Comparison of ENCODE assay signal across 14 cellular contexts in genomic region chr1:27869719-27870085, GRCh38. TPM values are rescaled to one million over a fixed set of nuclear protein-coding genes. Genes with fewer than 3 reads are reported as not detected.
DNase-seq lines count a peak whose midpoint lies in the region; ATAC-seq, FAIRE-seq and TF ChIP-seq lines count a peak whose summit lies in the region.
"Had no signal": no experiment of that assay in that cellular context is flagged by ENCODE, and none has a peak within 500 bp of the region (broad histone marks: within the 10 kb centered on the region; RNA-seq: fewer than 3 reads in every experiment).

No MANE protein-coding gene starts in this region.

- H3K27me3 ChIP-seq in HepG2 (ENCODE audit: control insufficient read depth in 1 of 2, insufficient read depth in 2 of 2, low read length in 2 of 2) (peaks cover 0 to 15% of the 10 kb centered on the region in 2 experiments; a peak in 2 of 5 replicates), right lobe of liver (no peaks in the 10 kb centered on the region)

- TF ChIP-seq EP300 in HepG2 (IDR thresholded peaks at IDR 0.05; ENCODE audit: low read depth in 2 of 2, low read length in 2 of 2) (no peak), HepG2 (CRISPR knock-in tag; IDR thresholded peaks at IDR 0.05; ENCODE audit: borderline replicate concordance) (no peak)

- no peaks in the 10 kb centered on the region for H3K27me3 Mint-ChIP-seq in activated CD8-positive, alpha-beta T cell treated with anti-CD3 and anti-CD28 coated beads, Interleukin-2, amount 10 ng/mL, durations not matched to agents 7 days and 5 days (ENCODE audit: low read depth)
- no peaks in the 10 kb centered on the region for H3K27me3 Mint-ChIP-seq in memory B cell

- TF ChIP-seq CTCF in HepG2 (CRISPR knock-in tag; IDR thresholded peaks at IDR 0.05) (no peak), right lobe of liver (IDR thresholded peaks at IDR 0.05) (no peak)

- H2AFZ ChIP-seq in HepG2 (ENCODE audit: low read length), result peak overlapping the region; percentile 38

- H3K36me3 Mint-ChIP-seq in activated CD8-positive, alpha-beta T cell treated with anti-CD3 and anti-CD28 coated beads, Interleukin-2, amount 10 ng/mL, durations not matched to agents 7 days and 5 days (ENCODE audit: low read depth), result peaks cover 6% of the 10 kb centered on the region
- no peaks in the 10 kb centered on the region for H3K36me3 Mint-ChIP-seq in memory B cell

- H3K36me3 ChIP-seq in HepG2 (replicated peaks in 1 of 2; ENCODE audit: control insufficient read depth in 1 of 2, insufficient read depth in 2 of 2, low read length in 2 of 2) (no peaks in the 10 kb centered on the region), right lobe of liver (no peaks in the 10 kb centered on the region)

- H3K4me1 Mint-ChIP-seq in activated CD8-positive, alpha-beta T cell treated with anti-CD3 and anti-CD28 coated beads, Interleukin-2, amount 10 ng/mL, durations not matched to agents 7 days and 5 days (ENCODE audit: low read depth), result peaks cover 48% of the 10 kb centered on the region
- peaks cover 31% of the 10 kb centered on the region for H3K4me1 Mint-ChIP-seq in memory B cell

- DNase-seq in HepG2 (ENCODE audit: low spot score), result no peak
- no peak for DNase-seq in right lobe of liver
- DNase-seq in activated CD8-positive, alpha-beta T cell treated with anti-CD3 and anti-CD28 coated beads, Interleukin-2, amount 10 ng/mL, durations not matched to agents 7 days and 5 days, result no peak
- DNase-seq in memory B cell (ENCODE audit: low spot score in 2 of 2), result no peak
- no peak for DNase-seq in anterior cingulate cortex (lab: John Stamatoyannopoulos, UW)
- DNase-seq in NCI-H446 (lab: John Stamatoyannopoulos, UW), result no peak
- no peak for DNase-seq in NCI-H345 (lab: John Stamatoyannopoulos, UW)
- DNase-seq in ecto neural progenitor cell (ENCODE audit: low spot score), result no peak
- DNase-seq: HCEC 1CT, NCI-H1092, NCI-H510A had no signal

- no peak for TF ChIP-seq POLR2A in HepG2 (IDR thresholded peaks at IDR 0.05; ENCODE audit: insufficient read depth in 1 of 2, low read depth in 2 of 2, low read length in 2 of 2)
- TF ChIP-seq POLR2A in right lobe of liver (IDR thresholded peaks at IDR 0.05), result no peak

- H4K20me1 ChIP-seq in HepG2 (ENCODE audit: insufficient read depth, low read length), result no peaks in the 10 kb centered on the region

- no peaks in the 10 kb centered on the region for H3K79me2 ChIP-seq in HepG2 (ENCODE audit: insufficient read depth, low read length)

- peak overlapping the region; percentile 66 for H3K4me3 Mint-ChIP-seq in activated CD8-positive, alpha-beta T cell treated with anti-CD3 and anti-CD28 coated beads, Interleukin-2, amount 10 ng/mL, durations not matched to agents 7 days and 5 days
- H3K4me3 Mint-ChIP-seq in memory B cell, result peak overlapping the region; percentile 69

- no peak overlapping the region for H3K9ac ChIP-seq in HepG2 (ENCODE audit: insufficient read depth, low read depth, low read length)

- ATAC-seq in HepG2 (no peak), right lobe of liver (no peak), memory B cell (ENCODE audit: low read depth) (no peak)
- ATAC-seq in activated CD8-positive, alpha-beta T cell treated with anti-CD3 and anti-CD28 coated beads, Interleukin-2, amount 10 ng/mL, durations not matched to agents 7 days and 5 days, result peak; percentile 1

- no TSS peak for BruUV-seq in HepG2 (replicated peaks; lab: Mats Ljungman, UMichigan)

- H3K9me3 ChIP-seq in HepG2 (ENCODE audit: low read length) (no peaks in the 10 kb centered on the region), right lobe of liver (no peaks in the 10 kb centered on the region)

- CTCF ChIA-PET in HepG2 (lab: Yijun Ruan, JAX; ENCODE audit: low intra/inter-chr PET ratio, low total read pairs), result no interaction called here
- CTCF ChIA-PET in activated CD8-positive, alpha-beta T cell treated with anti-CD3 and anti-CD28 coated beads, Interleukin-2, amount 10 ng/mL, durations not matched to agents 7 days and 5 days (lab: Charles Lee), result interaction anchor here (0.8 to 1.6 kb wide), 2 partner anchors 12 to 22 kb away, joined by 5 to 10 read pairs; no protein-coding TSS in a partner anchor

- in situ Hi-C loops in HepG2 (cut with HindIII; ENCODE audit: extremely low pct_ligation_motif_present, low pct_unique_long_range_greater_than_20kb), result loop anchor here (10.0 kb wide), 1 partner anchor 335 kb away; no protein-coding TSS in a partner anchor

- FAIRE-seq in HepG2 (lab: Jason Lieb, UNC), result no peak
- FAIRE-seq: endothelial cell of umbilical vein, islet of Langerhans, RCC 7860 had no signal

- H3K9me3 Mint-ChIP-seq in activated CD8-positive, alpha-beta T cell treated with anti-CD3 and anti-CD28 coated beads, Interleukin-2, amount 10 ng/mL, durations not matched to agents 7 days and 5 days (ENCODE audit: insufficient read depth), result no peaks in the 10 kb centered on the region
- H3K9me3 Mint-ChIP-seq in memory B cell, result no peaks in the 10 kb centered on the region

- H3K4me1 ChIP-seq in HepG2 (ENCODE audit: insufficient read depth, low read length) (peaks cover 50% of the 10 kb centered on the region), right lobe of liver (no peaks in the 10 kb centered on the region)

- no peak for TF ChIP-seq RAD21 in HepG2 (CRISPR knock-in tag; IDR thresholded peaks at IDR 0.05)

- 0% methylated on average over 1 of the region's 1 CpG for WGBS in HepG2 (ENCODE audit: low lambda C conversion rate)
- no CpG with 5 or more reads among the region's 1 CpG for WGBS in right lobe of liver (ENCODE audit: insufficient coverage, low coverage, low lambda C conversion rate, missing lambda C conversion rate)

- H3K4me2 ChIP-seq in HepG2 (ENCODE audit: low read depth, low read length), result peak overlapping the region; percentile 78

- intact Hi-C loops in HepG2 (cut with micrococcal nuclease; ENCODE audit: unreplicated experiment) (loop anchor here (10.0 kb wide), 1 partner anchor 55 kb away; no protein-coding TSS in a partner anchor), right lobe of liver (cut with DNase I) (no loop called here)

- no peak overlapping the region for H3K27ac ChIP-seq in HepG2 (ENCODE audit: extremely low read length, insufficient read depth, low read length)
- H3K27ac ChIP-seq in right lobe of liver, result peak overlapping the region in 1 of 3 donors; percentile 40

- POLR2A ChIA-PET in HepG2 (lab: Yijun Ruan, JAX), result no interaction called here
- POLR2A ChIA-PET in activated CD8-positive, alpha-beta T cell treated with anti-CD3 and anti-CD28 coated beads, Interleukin-2, amount 10 ng/mL, durations not matched to agents 7 days and 5 days (lab: Charles Lee), result interaction anchor here (0.6 to 0.9 kb wide), 3 partner anchors 17 to 774 kb away, joined by 3 to 6 read pairs (median 3); partner anchors contain the start of gene XKR8

- H3K27ac Mint-ChIP-seq in activated CD8-positive, alpha-beta T cell treated with anti-CD3 and anti-CD28 coated beads, Interleukin-2, amount 10 ng/mL, durations not matched to agents 7 days and 5 days, result peak overlapping the region; percentile 91
- H3K27ac Mint-ChIP-seq in memory B cell, result peak overlapping the region; percentile 87

- H3K4me3 ChIP-seq in HepG2 (replicated peaks in 1 of 3; ENCODE audit: insufficient read depth in 1 of 3, low read depth in 2 of 3, low read length in 3 of 3) (peak overlapping the region in 1 of 3 experiments; percentile 59; a peak in 1 of 6 replicates), right lobe of liver (no peak overlapping the region)

RNA-seq across cellular contexts. Expression of gene THEMIS2, which starts 2.6 kb away (rescaled TPM):
- total RNA-seq in HepG2 (2016; rRNA removed; fragmentation: Illumina TruSeq; extraction: Trizol), result 0.38 and 0.46 TPM in 2 replicates
- total RNA-seq in HepG2 (2016; cell fraction: cytosol; rRNA removed; fragmentation: Illumina TruSeq; extraction: Trizol; ENCODE audit: low read depth), result not detected in 2 replicates
- total RNA-seq in HepG2 (2016; cell fraction: insoluble cytoplasmic fraction; rRNA removed; fragmentation: Illumina TruSeq; extraction: Trizol), result 0.52 and 0.74 TPM in 2 replicates
- 0.28 and 0.31 TPM in 2 replicates for total RNA-seq in HepG2 (2016; cell fraction: membrane; rRNA removed; fragmentation: Illumina TruSeq; extraction: Trizol)
- 0.25 and 0.43 TPM in 2 replicates for total RNA-seq in HepG2 (2016; cell fraction: nucleus; rRNA removed; fragmentation: Illumina TruSeq; extraction: Trizol)
- polyA plus RNA-seq in HepG2 (2011; rRNA removed), result 1.2 and 1.5 TPM in 2 replicates
- 0.77 and 0.78 TPM in 2 replicates for polyA plus RNA-seq in HepG2 (2011; cell fraction: cytosol; rRNA removed)
- 1.5 and 1.7 TPM in 2 replicates for polyA plus RNA-seq in HepG2 (2011; cell fraction: nucleus; rRNA removed)
- 0.43 and 0.49 TPM in 2 replicates for polyA plus RNA-seq in HepG2 (2012)
- polyA plus RNA-seq in HepG2 (2016; cell fraction: cytosol; fragmentation: Illumina TruSeq; extraction: Trizol; ENCODE audit: low read depth), result 0.17 and 0.21 TPM in 2 replicates
- polyA plus RNA-seq in HepG2 (2016; cell fraction: insoluble cytoplasmic fraction; fragmentation: Illumina TruSeq; extraction: Trizol; ENCODE audit: low read depth), result 0.22 and 0.42 TPM in 2 replicates
- not detected in 2 replicates for polyA plus RNA-seq in HepG2 (2016; cell fraction: membrane; fragmentation: Illumina TruSeq; extraction: Trizol; ENCODE audit: low read depth)
- 0.95 and 2.0 TPM in 2 replicates for polyA plus RNA-seq in HepG2 (2016; cell fraction: nucleus; fragmentation: Illumina TruSeq; extraction: Trizol; ENCODE audit: insufficient read depth, low read depth)
- polyA minus RNA-seq in HepG2 (2011; rRNA and poly(A)+ RNA removed; ENCODE audit: low replicate concordance), result 1.1 and 4.7 TPM in 2 replicates
- 0.89 and 1.1 TPM in 2 replicates for polyA minus RNA-seq in HepG2 (2011; cell fraction: cytosol; rRNA and poly(A)+ RNA removed)
- 1.4 and 2.4 TPM in 2 replicates for polyA minus RNA-seq in HepG2 (2011; cell fraction: nucleus; rRNA and poly(A)+ RNA removed)
- total RNA-seq in right lobe of liver, result 10 to 100 TPM in 1 of 6 experiments, 1 to 10 TPM in 5; 3.3 to 14.3 (median 7.6) TPM
- 10 to 100 TPM; 35.9 to 39.9 TPM for total RNA-seq in activated CD8-positive, alpha-beta T cell treated with anti-CD3 and anti-CD28 coated beads, Interleukin-2, amount 10 ng/mL, durations not matched to agents 7 days and 5 days

RNA-seq across cellular contexts. Expression of gene PPP1R8, which starts 39.1 kb away (rescaled TPM):
- total RNA-seq in HepG2 (2016; rRNA removed; fragmentation: Illumina TruSeq; extraction: Trizol) (62.2 and 98.1 TPM in 2 replicates), right lobe of liver (10 to 100 TPM; 12.4 to 18.6 (median 13.0) TPM)
- total RNA-seq in HepG2 (2016; cell fraction: cytosol; rRNA removed; fragmentation: Illumina TruSeq; extraction: Trizol; ENCODE audit: low read depth), result 12.8 and 14.3 TPM in 2 replicates
- total RNA-seq in HepG2 (2016; cell fraction: insoluble cytoplasmic fraction; rRNA removed; fragmentation: Illumina TruSeq; extraction: Trizol), result 62.7 and 98.4 TPM in 2 replicates
- 39.3 and 40.1 TPM in 2 replicates for total RNA-seq in HepG2 (2016; cell fraction: membrane; rRNA removed; fragmentation: Illumina TruSeq; extraction: Trizol)
- 25.9 and 28.7 TPM in 2 replicates for total RNA-seq in HepG2 (2016; cell fraction: nucleus; rRNA removed; fragmentation: Illumina TruSeq; extraction: Trizol)
- 35.5 and 38.3 TPM in 2 replicates for polyA plus RNA-seq in HepG2 (2011; rRNA removed)
- polyA plus RNA-seq in HepG2 (2011; cell fraction: cytosol; rRNA removed), result 30.3 and 33.6 TPM in 2 replicates
- polyA plus RNA-seq in HepG2 (2011; cell fraction: nucleus; rRNA removed), result 15.4 and 17.5 TPM in 2 replicates
- polyA plus RNA-seq in HepG2 (2012), result 26.0 and 27.6 TPM in 2 replicates
- polyA plus RNA-seq in HepG2 (2016; cell fraction: cytosol; fragmentation: Illumina TruSeq; extraction: Trizol; ENCODE audit: low read depth), result 6.0 and 6.1 TPM in 2 replicates
- 85.3 and 95.4 TPM in 2 replicates for polyA plus RNA-seq in HepG2 (2016; cell fraction: insoluble cytoplasmic fraction; fragmentation: Illumina TruSeq; extraction: Trizol; ENCODE audit: low read depth)
- polyA plus RNA-seq in HepG2 (2016; cell fraction: membrane; fragmentation: Illumina TruSeq; extraction: Trizol; ENCODE audit: low read depth), result 21.0 and 21.2 TPM in 2 replicates
- polyA plus RNA-seq in HepG2 (2016; cell fraction: nucleus; fragmentation: Illumina TruSeq; extraction: Trizol; ENCODE audit: insufficient read depth, low read depth), result 38.0 and 42.7 TPM in 2 replicates
- 75.2 and 154 TPM in 2 replicates for polyA minus RNA-seq in HepG2 (2011; rRNA and poly(A)+ RNA removed; ENCODE audit: low replicate concordance)
- 25.6 and 26.0 TPM in 2 replicates for polyA minus RNA-seq in HepG2 (2011; cell fraction: cytosol; rRNA and poly(A)+ RNA removed)
- 15.5 and 16.3 TPM in 2 replicates for polyA minus RNA-seq in HepG2 (2011; cell fraction: nucleus; rRNA and poly(A)+ RNA removed)
- total RNA-seq in activated CD8-positive, alpha-beta T cell treated with anti-CD3 and anti-CD28 coated beads, Interleukin-2, amount 10 ng/mL, durations not matched to agents 7 days and 5 days, result 10 to 100 TPM; 61.4 to 66.6 TPM

RNA-seq across cellular contexts. Expression of gene RPA2, which starts 44.7 kb away (rescaled TPM):
- total RNA-seq in HepG2 (2016; rRNA removed; fragmentation: Illumina TruSeq; extraction: Trizol), result 43.4 and 60.0 TPM in 2 replicates
- 10.3 and 13.5 TPM in 2 replicates for total RNA-seq in HepG2 (2016; cell fraction: cytosol; rRNA removed; fragmentation: Illumina TruSeq; extraction: Trizol; ENCODE audit: low read depth)
- total RNA-seq in HepG2 (2016; cell fraction: insoluble cytoplasmic fraction; rRNA removed; fragmentation: Illumina TruSeq; extraction: Trizol), result 41.1 and 61.2 TPM in 2 replicates
- 19.9 and 22.1 TPM in 2 replicates for total RNA-seq in HepG2 (2016; cell fraction: membrane; rRNA removed; fragmentation: Illumina TruSeq; extraction: Trizol)
- 14.7 and 16.3 TPM in 2 replicates for total RNA-seq in HepG2 (2016; cell fraction: nucleus; rRNA removed; fragmentation: Illumina TruSeq; extraction: Trizol)
- polyA plus RNA-seq in HepG2 (2011; rRNA removed), result 19.0 and 21.4 TPM in 2 replicates
- 13.6 and 14.6 TPM in 2 replicates for polyA plus RNA-seq in HepG2 (2011; cell fraction: cytosol; rRNA removed)
- polyA plus RNA-seq in HepG2 (2011; cell fraction: nucleus; rRNA removed), result 5.7 and 8.3 TPM in 2 replicates
- 13.4 and 17.0 TPM in 2 replicates for polyA plus RNA-seq in HepG2 (2012)
- 9.1 and 10.3 TPM in 2 replicates for polyA plus RNA-seq in HepG2 (2016; cell fraction: cytosol; fragmentation: Illumina TruSeq; extraction: Trizol; ENCODE audit: low read depth)
- polyA plus RNA-seq in HepG2 (2016; cell fraction: insoluble cytoplasmic fraction; fragmentation: Illumina TruSeq; extraction: Trizol; ENCODE audit: low read depth), result 54.6 and 55.8 TPM in 2 replicates
- 13.0 and 14.5 TPM in 2 replicates for polyA plus RNA-seq in HepG2 (2016; cell fraction: membrane; fragmentation: Illumina TruSeq; extraction: Trizol; ENCODE audit: low read depth)
- polyA plus RNA-seq in HepG2 (2016; cell fraction: nucleus; fragmentation: Illumina TruSeq; extraction: Trizol; ENCODE audit: insufficient read depth, low read depth), result 20.7 and 24.5 TPM in 2 replicates
- polyA minus RNA-seq in HepG2 (2011; rRNA and poly(A)+ RNA removed; ENCODE audit: low replicate concordance), result 10.2 and 36.1 TPM in 2 replicates
- 7.2 and 9.5 TPM in 2 replicates for polyA minus RNA-seq in HepG2 (2011; cell fraction: cytosol; rRNA and poly(A)+ RNA removed)
- 2.7 and 4.2 TPM in 2 replicates for polyA minus RNA-seq in HepG2 (2011; cell fraction: nucleus; rRNA and poly(A)+ RNA removed)
- total RNA-seq in right lobe of liver, result 10 to 100 TPM in 5 of 6 experiments, 1 to 10 TPM in 1; 10.0 to 17.6 (median 11.8) TPM
- total RNA-seq in activated CD8-positive, alpha-beta T cell treated with anti-CD3 and anti-CD28 coated beads, Interleukin-2, amount 10 ng/mL, durations not matched to agents 7 days and 5 days, result 10 to 100 TPM; 79.0 to 81.0 TPM
